18 cellular contexts compared by ENCODE assay signal in genomic region chrX:120242807-120243206, GRCh38.
"Had no signal": no experiment of that assay in that cellular context is flagged by ENCODE, and none has a peak within 500 bp of the region (broad histone marks: within the 10 kb centered on the region; RNA-seq: fewer than 3 reads in every experiment).

No MANE protein-coding gene starts in this region.

- H3K27me3 ChIP-seq: brain microvascular endothelial cell, right atrium auricular region, tibial artery had no signal

- DNase-seq: activated CD4-positive, alpha-beta T cell treated with anti-CD3 and anti-CD28 coated beads, Interleukin-2, amount 10 ng/mL, durations not matched to agents 7 days and 5 days; activated CD8-positive, alpha-beta memory T cell treated with anti-CD3 and anti-CD28 coated beads for 24 hours; activated naive CD8-positive, alpha-beta T cell treated with anti-CD3 and anti-CD28 coated beads for 36 hours; brain microvascular endothelial cell; effector CD8-positive, alpha-beta T cell; head of caudate nucleus; immature natural killer cell; nucleus accumbens; posterior cingulate gyrus; stimulated activated CD4-positive, alpha-beta T cell treated with anti-CD3 and anti-CD28 coated beads, Interleukin-15, amount 100 ng/mL, for 24 hours; stimulated activated CD4-positive, alpha-beta T cell treated with anti-CD3 and anti-CD28 coated beads, Interleukin-4, amount 100 ng/mL, for 1 hour; stimulated activated naive B cell treated with anti-CD40 and anti-IgM and Interleukin-4, amounts not matched to agents 10 μg/mL and 1 μg/mL and 100 μg/mL, for 72 hours; T-helper 2 cell; tibial artery had no signal

- H3K4me3 ChIP-seq: right atrium auricular region, skin epidermis had no signal

- FAIRE-seq: TTC549 had no signal

- H3K27ac ChIP-seq: brain microvascular endothelial cell, right atrium auricular region, skin epidermis, tibial artery had no signal

- H3K9me3 ChIP-seq: right atrium auricular region, tibial artery had no signal

- H3K36me3 ChIP-seq: brain microvascular endothelial cell, right atrium auricular region, tibial artery had no signal

- ATAC-seq: natural killer cell treated with Interleukin-12 subunit alpha and Interleukin-12 subunit beta and Interleukin-15 and Interleukin-18, amount 100 ng/mL, for 72 hours; stimulated activated naive B cell treated with anti-CD40 and anti-IgM and Interleukin-4, amounts not matched to agents 10 μg/mL and 1 μg/mL and 100 μg/mL, for 72 hours had no signal
